ENCODE assay signal across 15 cellular contexts in genomic region chr6:5464096-5464885, GRCh38.
"Had no signal": no experiment of that assay in that cellular context is flagged by ENCODE, and none has a peak within 500 bp of the region (broad histone marks: within the 10 kb centered on the region; RNA-seq: fewer than 3 reads in every experiment).

No MANE protein-coding gene starts in this region.

- H3K27me3 ChIP-seq: body of pancreas, spleen, upper lobe of left lung had no signal

- H3K27ac ChIP-seq: body of pancreas, prostate gland, spleen, upper lobe of left lung had no signal

- H3K4me3 ChIP-seq: body of pancreas, prostate gland, spleen, upper lobe of left lung had no signal

- H3K36me3 ChIP-seq: prostate gland, upper lobe of left lung had no signal

- H3K9me3 ChIP-seq: body of pancreas, prostate gland, upper lobe of left lung had no signal

- ATAC-seq: body of pancreas, right cardiac atrium had no signal

- H3K4me1 ChIP-seq: prostate gland, spleen had no signal

- DNase-seq: activated B cell treated with CpG ODN at 0.5 μM for 24 hours; activated CD4-positive, alpha-beta T cell treated with anti-CD3 and anti-CD28 coated beads, Interleukin-2, amount 10 ng/mL, durations not matched to agents 24 days and 14 days; activated naive CD4-positive, alpha-beta T cell; body of pancreas; caudate nucleus; cortex of kidney; effector CD4-positive, alpha-beta T cell; foreskin fibroblast; mesendoderm; occipital lobe; right cardiac atrium; spleen; T-helper 2 cell; upper lobe of left lung had no signal
